ENCODE assay signal across 33 cellular contexts in the genomic region with DNA sequence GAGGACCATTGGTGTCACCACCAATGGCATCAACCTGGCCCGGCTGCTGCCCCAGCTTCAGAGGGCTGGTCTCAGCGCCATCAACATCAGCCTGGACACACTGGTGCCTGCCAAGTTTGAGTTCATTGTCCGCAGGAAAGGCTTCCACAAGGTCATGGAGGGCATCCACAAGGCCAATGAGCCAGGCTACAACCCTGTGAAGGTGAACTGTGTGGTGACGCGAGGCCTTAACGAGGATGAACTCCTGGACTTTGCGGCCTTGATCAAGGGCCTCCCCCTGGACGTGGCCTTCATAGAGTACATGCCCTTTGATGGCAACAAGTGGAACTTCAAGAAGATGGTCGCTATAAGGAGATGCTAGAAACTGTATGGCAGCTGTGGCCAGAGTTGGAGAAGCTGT.
"Had no signal": no experiment of that assay in that cellular context is flagged by ENCODE, and none has a peak within 500 bp of the region (broad histone marks: within the 10 kb centered on the region; RNA-seq: fewer than 3 reads in every experiment).

No MANE protein-coding gene starts in this region.

- H3K36me3 ChIP-seq: adrenal gland, brain microvascular endothelial cell, breast epithelium had no signal

- FAIRE-seq: astrocyte, TTC549 had no signal

- H3K9me3 ChIP-seq: adrenal gland, body of pancreas, breast epithelium had no signal

- DNase-seq: activated B cell treated with CpG ODN at 0.5 μM for 24 hours; activated CD4-positive, alpha-beta memory T cell treated with anti-CD3 and anti-CD28 coated beads for 36 hours; activated CD4-positive, alpha-beta T cell treated with anti-CD3 and anti-CD28 coated beads for 4 hours; activated CD4-positive, alpha-beta T cell treated with anti-CD3 and anti-CD28 coated beads, Interleukin-2, amount 10 ng/mL, durations not matched to agents 24 days and 14 days; activated CD4-positive, alpha-beta T cell treated with anti-CD3 and anti-CD28 coated beads, Interleukin-2, amount 50 U/mL, for 1 hour; activated CD4-positive, alpha-beta T cell treated with anti-CD3 and anti-CD28 coated beads, Interleukin-2, amount 50 U/mL, for 4 hours; activated CD4-positive, CD25-positive, alpha-beta regulatory T cell treated with anti-CD3 and anti-CD28 coated beads, Interleukin-2, amount 50 U/mL, for 72 hours; activated CD8-positive, alpha-beta memory T cell treated with anti-CD3 and anti-CD28 coated beads, Interleukin-2, amount 50 U/mL, for 4 hours; activated CD8-positive, alpha-beta T cell treated with anti-CD3 and anti-CD28 coated beads for 36 hours; activated effector memory CD4-positive, alpha-beta T cell treated with anti-CD3 and anti-CD28 coated beads, Interleukin-2, amount 50 U/mL, for 16 hours; activated gamma-delta T cell treated with Interleukin-2 at 50 U/mL for 16 hours; activated naive CD4-positive, alpha-beta T cell; activated naive CD4-positive, alpha-beta T cell treated with anti-CD3 and anti-CD28 coated beads for 36 hours; activated naive CD4-positive, alpha-beta T cell treated with anti-CD3 and anti-CD28 coated beads, Interleukin-2, amount 50 U/mL, for 16 hours; activated naive CD8-positive, alpha-beta T cell treated with anti-CD3 and anti-CD28 coated beads for 36 hours; activated T-cell treated with anti-CD3 and anti-CD28 coated beads for 4 hours; activated T-cell treated with anti-CD3 and anti-CD28 coated beads, Interleukin-2, amount 50 U/mL, for 1 hour; activated T-cell treated with anti-CD3 and anti-CD28 coated beads, Interleukin-2, amount 50 U/mL, for 4 hours; activated T-cell treated with anti-CD3 and anti-CD28 coated beads, Interleukin-2, amount 50 U/mL, for 72 hours; adrenal gland; amniotic stem cell; body of pancreas; brain microvascular endothelial cell; caudate nucleus; cerebellar nuclear complex; T-cell; T-helper 17 cell had no signal

- H3K4me3 ChIP-seq: adrenal gland, body of pancreas, breast epithelium had no signal

- H3K27ac ChIP-seq: adrenal gland, body of pancreas, brain microvascular endothelial cell, breast epithelium, VCaP had no signal

- ATAC-seq: activated CD8-positive, alpha-beta T cell treated with anti-CD3 and anti-CD28 coated beads for 36 hours; activated naive CD4-positive, alpha-beta T cell treated with anti-CD3 and anti-CD28 coated beads, Interleukin-2, amount 50 U/mL, for 72 hours; activated T-cell treated with anti-CD3 and anti-CD28 coated beads, Interleukin-2, amount 50 U/mL, for 4 hours; activated T-cell treated with anti-CD3 and anti-CD28 coated beads, Interleukin-2, amount 50 U/mL, for 72 hours; activated T-helper 17 cell treated with anti-CD3 and anti-CD28 coated beads, Interleukin-2, amount 50 U/mL, for 72 hours; body of pancreas; T-cell; T-helper 17 cell had no signal

- H3K27me3 ChIP-seq: adrenal gland, body of pancreas, brain microvascular endothelial cell, breast epithelium had no signal
